In the genomic region with DNA sequence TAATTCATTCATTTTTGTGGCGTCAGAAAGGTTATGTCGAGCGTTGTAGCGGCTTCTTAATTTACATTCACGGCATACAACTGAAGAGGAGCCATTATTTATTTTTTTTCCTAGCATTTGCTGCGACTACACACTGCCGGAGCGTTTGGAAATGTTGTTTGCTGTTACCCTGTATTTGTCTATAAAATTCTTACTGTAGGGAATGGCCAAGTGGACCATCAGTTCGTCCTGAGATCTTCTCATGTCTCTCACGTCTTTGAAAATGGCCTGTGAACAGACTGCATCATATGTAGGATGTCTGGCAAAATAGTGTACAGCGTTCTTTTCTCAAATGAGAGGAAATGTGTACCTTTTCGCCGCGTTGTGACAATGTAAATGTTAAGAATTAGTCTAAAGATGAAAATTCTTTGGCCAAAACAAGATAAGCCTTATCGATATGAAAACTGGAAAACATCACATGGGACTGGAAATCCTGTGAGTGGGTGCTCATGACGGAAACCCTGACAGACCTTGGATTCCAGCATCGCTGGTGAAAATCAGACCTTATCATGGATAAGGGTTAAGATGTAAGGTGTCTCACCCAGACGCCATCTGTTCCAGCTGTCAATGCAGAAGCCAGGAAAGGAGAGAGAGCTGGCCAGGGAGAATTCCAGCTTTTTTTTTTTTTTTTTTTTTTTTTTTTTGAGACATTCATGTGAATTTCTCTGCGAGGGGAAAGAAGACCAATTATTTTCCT, we compare ENCODE assay signal across 1 cellular context.
TF ChIP-seq lines count a peak whose summit lies in the region.

No MANE protein-coding gene starts in this region.

TF ChIP-seq in GM23338, 12 proteins besides CTCF, POLR2A, EP300 and RAD21 (continued from another document):
- TF ChIP-seq, protein P1, sequence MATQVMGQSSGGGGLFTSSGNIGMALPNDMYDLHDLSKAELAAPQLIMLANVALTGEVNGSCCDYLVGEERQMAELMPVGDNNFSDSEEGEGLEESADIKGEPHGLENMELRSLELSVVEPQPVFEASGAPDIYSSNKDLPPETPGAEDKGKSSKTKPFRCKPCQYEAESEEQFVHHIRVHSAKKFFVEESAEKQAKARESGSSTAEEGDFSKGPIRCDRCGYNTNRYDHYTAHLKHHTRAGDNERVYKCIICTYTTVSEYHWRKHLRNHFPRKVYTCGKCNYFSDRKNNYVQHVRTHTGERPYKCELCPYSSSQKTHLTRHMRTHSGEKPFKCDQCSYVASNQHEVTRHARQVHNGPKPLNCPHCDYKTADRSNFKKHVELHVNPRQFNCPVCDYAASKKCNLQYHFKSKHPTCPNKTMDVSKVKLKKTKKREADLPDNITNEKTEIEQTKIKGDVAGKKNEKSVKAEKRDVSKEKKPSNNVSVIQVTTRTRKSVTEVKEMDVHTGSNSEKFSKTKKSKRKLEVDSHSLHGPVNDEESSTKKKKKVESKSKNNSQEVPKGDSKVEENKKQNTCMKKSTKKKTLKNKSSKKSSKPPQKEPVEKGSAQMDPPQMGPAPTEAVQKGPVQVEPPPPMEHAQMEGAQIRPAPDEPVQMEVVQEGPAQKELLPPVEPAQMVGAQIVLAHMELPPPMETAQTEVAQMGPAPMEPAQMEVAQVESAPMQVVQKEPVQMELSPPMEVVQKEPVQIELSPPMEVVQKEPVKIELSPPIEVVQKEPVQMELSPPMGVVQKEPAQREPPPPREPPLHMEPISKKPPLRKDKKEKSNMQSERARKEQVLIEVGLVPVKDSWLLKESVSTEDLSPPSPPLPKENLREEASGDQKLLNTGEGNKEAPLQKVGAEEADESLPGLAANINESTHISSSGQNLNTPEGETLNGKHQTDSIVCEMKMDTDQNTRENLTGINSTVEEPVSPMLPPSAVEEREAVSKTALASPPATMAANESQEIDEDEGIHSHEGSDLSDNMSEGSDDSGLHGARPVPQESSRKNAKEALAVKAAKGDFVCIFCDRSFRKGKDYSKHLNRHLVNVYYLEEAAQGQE (IDR thresholded peaks at IDR 0.05; ENCODE audit: unreplicated experiment), result no peak
- TF ChIP-seq CREB1 (CRISPR knock-in tag; IDR thresholded peaks at IDR 0.05; ENCODE audit: low read depth), result no peak
- no peak for TF ChIP-seq POLR2AphosphoS5 (IDR thresholded peaks at IDR 0.05; ENCODE audit: low read depth)
- TF ChIP-seq STAT1 (IDR thresholded peaks at IDR 0.05; ENCODE audit: unreplicated experiment), result no peak
- no peak for TF ChIP-seq ZNF331 (CRISPR knock-in tag; IDR thresholded peaks at IDR 0.05; ENCODE audit: low read depth)
- TF ChIP-seq NANOG (IDR thresholded peaks at IDR 0.05; ENCODE audit: borderline replicate concordance), result no peak
- no peak for TF ChIP-seq EZH2 (IDR thresholded peaks at IDR 0.05; ENCODE audit: low read depth, unreplicated experiment)
- TF ChIP-seq JUNB (IDR thresholded peaks at IDR 0.05; ENCODE audit: unreplicated experiment), result no peak
